ENCODE assay signal across 17 cellular contexts in genomic region chr3:57889807-57890206, GRCh38.
DNase-seq lines count a peak whose midpoint lies in the region; ATAC-seq and TF ChIP-seq lines count a peak whose summit lies in the region.
"Had no signal": no experiment of that assay in that cellular context is flagged by ENCODE, and none has a peak within 500 bp of the region (broad histone marks: within the 10 kb centered on the region; RNA-seq: fewer than 3 reads in every experiment).

No MANE protein-coding gene starts in this region.

- no peaks in the 10 kb centered on the region for H3F3A ChIP-seq in smooth muscle cell (ENCODE audit: low read depth)

- DNase-seq in AG04450 (ENCODE audit: low read depth, low spot score) (no peak), cerebellar cortex (ENCODE audit: low spot score) (peak; percentile 63), left cardiac atrium (no peak), prostate gland (ENCODE audit: low spot score) (no peak), HEK293T (ENCODE audit: extremely low spot score) (no peak), NCI-H226 (no peak), smooth muscle cell (lab: John Stamatoyannopoulos, UW; ENCODE audit: unreplicated experiment) (no peak)
- DNase-seq: activated CD8-positive, alpha-beta memory T cell treated with anti-CD3 and anti-CD28 coated beads, Interleukin-2, amount 50 U/mL, for 4 hours; activated naive CD4-positive, alpha-beta T cell treated with anti-CD3 and anti-CD28 coated beads for 36 hours; CD8-positive, alpha-beta T cell; effector memory CD4-positive, alpha-beta T cell; NCI-H187; NCI-H510A treated with DMSO at 0.1 percent for 48 hours; SJCRH30; stimulated activated CD4-positive, alpha-beta T cell treated with anti-CD3 and anti-CD28 coated beads, Interleukin-15, amount 100 ng/mL, for 24 hours had no signal

- no peak overlapping the region for H3K4me2 ChIP-seq in smooth muscle cell

- H2AFZ ChIP-seq in smooth muscle cell (ENCODE audit: low read depth): no peak overlapping the region

- TF ChIP-seq POLR2A in prostate gland (IDR thresholded peaks at IDR 0.05): no peak

- intact Hi-C loops in left cardiac atrium (cut with DNase I) (no loop called here), prostate gland (cut with DNase I) (no loop called here)

- H4K20me1 ChIP-seq in smooth muscle cell (ENCODE audit: low read depth): no peaks in the 10 kb centered on the region

- 45% methylated on average over 6 of the region's 6 CpGs for WGBS in prostate gland
- 93% methylated on average over 6 of the region's 6 CpGs for WGBS in smooth muscle cell (ENCODE audit: low lambda C conversion rate)

- peak; percentile 82 to 84 for ATAC-seq in left cardiac atrium
- no peak for ATAC-seq in GM18907 (IDR thresholded peaks at IDR 0.05; ENCODE audit: unreplicated experiment)
- ATAC-seq: CD8-positive, alpha-beta T cell had no signal

- no peaks in the 10 kb centered on the region for H3K79me2 ChIP-seq in smooth muscle cell (ENCODE audit: low read depth)

- H3K27ac ChIP-seq in AG04450 (ENCODE audit: low read depth, low read length) (peak overlapping the region; percentile 12), prostate gland (peak overlapping the region; percentile 58 to 63), smooth muscle cell (ENCODE audit: low read depth) (no peak overlapping the region)
- H3K27ac ChIP-seq: SJCRH30, suprapubic skin had no signal

- H3K27me3 ChIP-seq in AG04450 (ENCODE audit: control insufficient read depth, insufficient read depth, low read length) (no peaks in the 10 kb centered on the region), prostate gland (replicated peaks; ENCODE audit: insufficient read depth) (no peaks in the 10 kb centered on the region), smooth muscle cell (ENCODE audit: low read depth) (no peaks in the 10 kb centered on the region)
- H3K27me3 ChIP-seq: SJCRH30, suprapubic skin had no signal

- H3K4me1 ChIP-seq in prostate gland (replicated peaks) (no peaks in the 10 kb centered on the region), smooth muscle cell (ENCODE audit: low read depth) (no peaks in the 10 kb centered on the region)
- H3K4me1 ChIP-seq: SJCRH30, suprapubic skin had no signal

- H3K9me3 ChIP-seq in AG04450 (ENCODE audit: control insufficient read depth, insufficient read depth, low read length): no peaks in the 10 kb centered on the region
- H3K9me3 ChIP-seq in prostate gland: no peaks in the 10 kb centered on the region
- no peaks in the 10 kb centered on the region for H3K9me3 ChIP-seq in smooth muscle cell (replicated peaks; ENCODE audit: low read depth)
- H3K9me3 ChIP-seq: SJCRH30, suprapubic skin had no signal

- TF ChIP-seq CTCF in AG04450 (IDR thresholded peaks at IDR 0.05; ENCODE audit: low read depth, low read length): no peak
- TF ChIP-seq CTCF in prostate gland (IDR thresholded peaks at IDR 0.05): no peak
- no peak for TF ChIP-seq CTCF in smooth muscle cell (IDR thresholded peaks at IDR 0.05; ENCODE audit: borderline replicate concordance, insufficient read depth, poor library complexity, severe bottlenecking)

- POLR2A ChIA-PET in AG04450 (lab: Yijun Ruan, JAX) (interaction anchor here (1.3 kb wide), 1 partner anchor 294 kb away, joined by 3 read pairs; no protein-coding TSS in a partner anchor), HEK293T (lab: Yijun Ruan, JAX) (no interaction called here)

- no peaks in the 10 kb centered on the region for H3K36me3 ChIP-seq in prostate gland
- no peaks in the 10 kb centered on the region for H3K36me3 ChIP-seq in smooth muscle cell (ENCODE audit: low read depth)
- H3K36me3 ChIP-seq: SJCRH30 had no signal

- H3K4me3 ChIP-seq in AG04450 (ENCODE audit: low read depth, low read length): no peak overlapping the region; the same call in 1 of the 2 replicates
- no peak overlapping the region for H3K4me3 ChIP-seq in prostate gland
- H3K4me3 ChIP-seq in smooth muscle cell: no peak overlapping the region
- H3K4me3 ChIP-seq: SJCRH30, suprapubic skin had no signal

- CTCF ChIA-PET in AG04450 (lab: Charles Lee): interaction anchor here (1.2 kb wide), 1 partner anchor 277 kb away, joined by 4 read pairs; no protein-coding TSS in a partner anchor
- CTCF ChIA-PET in HEK293T (lab: Yijun Ruan, JAX): no interaction called here

- H3K9ac ChIP-seq in smooth muscle cell (ENCODE audit: low read depth): no peak overlapping the region

TF ChIP-seq in HEK293T, 16 proteins besides CTCF, POLR2A, EP300 and RAD21:
- TF ChIP-seq NFRKB (IDR thresholded peaks at IDR 0.05) (no peak), TARDBP (IDR thresholded peaks at IDR 0.05) (no peak), HDGF (IDR thresholded peaks at IDR 0.05; ENCODE audit: borderline replicate concordance) (no peak), SUZ12 (IDR thresholded peaks at IDR 0.05) (no peak), ARNT (IDR thresholded peaks at IDR 0.05) (no peak), FOXA1 (IDR thresholded peaks at IDR 0.05) (no peak), SP1 (IDR thresholded peaks at IDR 0.05) (no peak), ELF4 (IDR thresholded peaks at IDR 0.05) (no peak), FOXM1 (IDR thresholded peaks at IDR 0.05; ENCODE audit: borderline replicate concordance) (no peak), BHLHE40 (IDR thresholded peaks at IDR 0.05; ENCODE audit: borderline replicate concordance) (no peak), FOXK2 (IDR thresholded peaks at IDR 0.05) (no peak), L3MBTL2 (conservative IDR thresholded peaks at IDR 0.05) (no peak), PKNOX1 (IDR thresholded peaks at IDR 0.05) (no peak), ZNF384 (IDR thresholded peaks at IDR 0.05) (no peak), LEF1 (IDR thresholded peaks at IDR 0.05; ENCODE audit: borderline replicate concordance) (no peak)
TF ChIP-seq in HEK293T: peak in this region for 0.
